ENCODE assay signal across 1 cellular context in the genomic region with DNA sequence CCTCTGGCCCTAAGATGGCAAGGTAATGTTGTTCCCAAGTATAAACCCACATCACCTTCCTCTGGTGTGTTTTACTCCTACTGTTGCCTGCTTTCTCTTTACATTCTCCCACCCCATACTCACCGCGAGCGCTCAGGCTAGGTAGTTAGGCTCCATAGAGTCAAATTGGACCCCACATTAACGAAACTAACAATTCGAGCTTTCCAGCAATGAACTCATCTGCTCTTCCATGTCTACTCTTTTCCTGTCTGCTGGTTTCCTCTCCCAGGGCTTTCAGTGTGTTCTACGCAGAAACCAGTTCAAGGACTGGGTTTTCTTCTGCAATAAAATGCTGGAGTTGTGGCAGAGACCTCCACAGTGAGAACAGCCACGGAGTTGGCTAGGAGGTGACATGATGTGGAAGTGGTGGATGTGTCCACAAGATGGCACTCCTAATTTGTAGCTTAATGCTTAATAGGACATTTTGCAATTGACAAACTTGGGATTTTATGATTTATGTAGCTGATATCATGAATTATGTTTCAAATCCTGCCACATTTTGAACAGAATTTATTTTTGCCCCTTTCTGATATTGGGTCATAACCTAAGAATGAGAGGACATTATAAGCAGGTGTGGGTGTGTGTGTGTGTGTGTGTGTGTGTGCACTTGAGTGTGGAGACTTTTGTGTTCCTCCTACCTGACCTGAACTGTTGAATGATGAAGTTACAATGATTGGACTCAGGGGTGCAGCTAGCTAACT.
TF ChIP-seq lines count a peak whose summit lies in the region.

No MANE protein-coding gene starts in this region.

TF ChIP-seq in A549, 52 proteins besides CTCF, POLR2A, EP300 and RAD21 (continued from another document):
- TF ChIP-seq REST (IDR thresholded peaks at IDR 0.05) (no peak), HOXB5 (CRISPR knock-in tag; IDR thresholded peaks at IDR 0.05) (no peak), HDAC2 (IDR thresholded peaks at IDR 0.05) (no peak), SMC3 (IDR thresholded peaks at IDR 0.05) (peak; percentile 53; the same call in 2 of the 3 replicates), HEYL (CRISPR knock-in tag; IDR thresholded peaks at IDR 0.05) (no peak)
TF ChIP-seq in A549: peak in this region for 1.
